Comparison of ENCODE assay signal across 1 cellular context in the genomic region with DNA sequence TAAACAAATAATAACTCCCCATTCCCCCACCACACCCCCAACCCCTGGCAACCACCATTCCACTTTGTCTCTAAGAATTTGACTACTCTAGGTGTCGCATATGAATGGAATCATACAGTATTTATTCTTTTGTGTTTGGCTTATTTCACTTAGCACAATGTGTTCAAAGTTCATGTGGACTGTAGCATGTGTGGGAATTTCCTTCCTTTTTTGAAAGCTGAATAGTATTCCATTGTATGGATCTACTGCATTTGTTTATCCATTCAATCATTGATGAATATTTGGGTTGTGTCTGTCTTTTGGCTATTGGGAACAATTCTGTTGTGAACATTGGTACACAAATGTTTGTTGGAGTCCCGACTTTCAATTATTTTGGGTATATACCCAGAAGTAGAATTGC.
TF ChIP-seq lines count a peak whose summit lies in the region.

No MANE protein-coding gene starts in this region.

TF ChIP-seq in HepG2, 621 proteins besides CTCF, POLR2A, EP300 and RAD21 (continued from another document and continues in another):
- TF ChIP-seq, protein P1, sequence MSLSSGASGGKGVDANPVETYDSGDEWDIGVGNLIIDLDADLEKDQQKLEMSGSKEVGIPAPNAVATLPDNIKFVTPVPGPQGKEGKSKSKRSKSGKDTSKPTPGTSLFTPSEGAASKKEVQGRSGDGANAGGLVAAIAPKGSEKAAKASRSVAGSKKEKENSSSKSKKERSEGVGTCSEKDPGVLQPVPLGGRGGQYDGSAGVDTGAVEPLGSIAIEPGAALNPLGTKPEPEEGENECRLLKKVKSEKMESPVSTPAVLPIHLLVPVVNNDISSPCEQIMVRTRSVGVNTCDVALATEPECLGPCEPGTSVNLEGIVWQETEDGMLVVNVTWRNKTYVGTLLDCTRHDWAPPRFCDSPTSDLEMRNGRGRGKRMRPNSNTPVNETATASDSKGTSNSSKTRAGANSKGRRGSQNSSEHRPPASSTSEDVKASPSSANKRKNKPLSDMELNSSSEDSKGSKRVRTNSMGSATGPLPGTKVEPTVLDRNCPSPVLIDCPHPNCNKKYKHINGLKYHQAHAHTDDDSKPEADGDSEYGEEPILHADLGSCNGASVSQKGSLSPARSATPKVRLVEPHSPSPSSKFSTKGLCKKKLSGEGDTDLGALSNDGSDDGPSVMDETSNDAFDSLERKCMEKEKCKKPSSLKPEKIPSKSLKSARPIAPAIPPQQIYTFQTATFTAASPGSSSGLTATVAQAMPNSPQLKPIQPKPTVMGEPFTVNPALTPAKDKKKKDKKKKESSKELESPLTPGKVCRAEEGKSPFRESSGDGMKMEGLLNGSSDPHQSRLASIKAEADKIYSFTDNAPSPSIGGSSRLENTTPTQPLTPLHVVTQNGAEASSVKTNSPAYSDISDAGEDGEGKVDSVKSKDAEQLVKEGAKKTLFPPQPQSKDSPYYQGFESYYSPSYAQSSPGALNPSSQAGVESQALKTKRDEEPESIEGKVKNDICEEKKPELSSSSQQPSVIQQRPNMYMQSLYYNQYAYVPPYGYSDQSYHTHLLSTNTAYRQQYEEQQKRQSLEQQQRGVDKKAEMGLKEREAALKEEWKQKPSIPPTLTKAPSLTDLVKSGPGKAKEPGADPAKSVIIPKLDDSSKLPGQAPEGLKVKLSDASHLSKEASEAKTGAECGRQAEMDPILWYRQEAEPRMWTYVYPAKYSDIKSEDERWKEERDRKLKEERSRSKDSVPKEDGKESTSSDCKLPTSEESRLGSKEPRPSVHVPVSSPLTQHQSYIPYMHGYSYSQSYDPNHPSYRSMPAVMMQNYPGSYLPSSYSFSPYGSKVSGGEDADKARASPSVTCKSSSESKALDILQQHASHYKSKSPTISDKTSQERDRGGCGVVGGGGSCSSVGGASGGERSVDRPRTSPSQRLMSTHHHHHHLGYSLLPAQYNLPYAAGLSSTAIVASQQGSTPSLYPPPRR (CRISPR knock-in tag; IDR thresholded peaks at IDR 0.05; ENCODE audit: borderline replicate concordance): no peak
- TF ChIP-seq ZNF432 (CRISPR knock-in tag; IDR thresholded peaks at IDR 0.05; ENCODE audit: borderline replicate concordance) (no peak), PLRG1 (conservative IDR thresholded peaks at IDR 0.05) (no peak), POGZ (CRISPR knock-in tag; IDR thresholded peaks at IDR 0.05) (no peak), ZSCAN20 (CRISPR knock-in tag; IDR thresholded peaks at IDR 0.05; ENCODE audit: borderline replicate concordance) (no peak), ZNF205 (CRISPR knock-in tag; IDR thresholded peaks at IDR 0.05) (no peak), SRSF4 (IDR thresholded peaks at IDR 0.05; ENCODE audit: low read depth, low read length, poor library complexity, severe bottlenecking) (no peak), ZNF275 (CRISPR knock-in tag; IDR thresholded peaks at IDR 0.05; ENCODE audit: borderline replicate concordance) (no peak), KMT2A (CRISPR knock-in tag; IDR thresholded peaks at IDR 0.05) (no peak), ZNF740 (CRISPR knock-in tag; IDR thresholded peaks at IDR 0.05) (no peak), BRCA1 (CRISPR knock-in tag; IDR thresholded peaks at IDR 0.05) (no peak), HCFC1 (IDR thresholded peaks at IDR 0.05; ENCODE audit: low read depth, low read length) (no peak), E2F2 (CRISPR knock-in tag; IDR thresholded peaks at IDR 0.05; ENCODE audit: borderline replicate concordance) (no peak), GZF1 (CRISPR knock-in tag; IDR thresholded peaks at IDR 0.05) (no peak), MED13 (CRISPR knock-in tag; IDR thresholded peaks at IDR 0.05) (no peak), NCOA1 (CRISPR knock-in tag; IDR thresholded peaks at IDR 0.05) (no peak), ZNF33B (CRISPR knock-in tag; IDR thresholded peaks at IDR 0.05) (no peak), MEF2D (CRISPR knock-in tag; IDR thresholded peaks at IDR 0.05) (no peak), ZNF660 (CRISPR knock-in tag; IDR thresholded peaks at IDR 0.05; ENCODE audit: borderline replicate concordance, low read depth) (no peak), PAF1 (CRISPR knock-in tag; IDR thresholded peaks at IDR 0.05) (no peak), ZFP36 (IDR thresholded peaks at IDR 0.05; ENCODE audit: borderline replicate concordance, low read depth, low read length, partially characterized antibody) (no peak), EZH2 (conservative IDR thresholded peaks at IDR 0.05; ENCODE audit: low read depth, low read length) (no peak), MTF2 (CRISPR knock-in tag; IDR thresholded peaks at IDR 0.05; ENCODE audit: borderline replicate concordance) (no peak), KDM1A (CRISPR knock-in tag; IDR thresholded peaks at IDR 0.05) (peak; percentile 83; the same call in 1 of the 2 replicates), TSC22D2 (CRISPR knock-in tag; IDR thresholded peaks at IDR 0.05; ENCODE audit: borderline replicate concordance) (no peak), ZFP36L2 (CRISPR knock-in tag; IDR thresholded peaks at IDR 0.05) (no peak), ZNF318 (CRISPR knock-in tag; IDR thresholded peaks at IDR 0.05) (no peak), MTA3 (CRISPR knock-in tag; IDR thresholded peaks at IDR 0.05) (no peak)
- TF ChIP-seq, protein P2, sequence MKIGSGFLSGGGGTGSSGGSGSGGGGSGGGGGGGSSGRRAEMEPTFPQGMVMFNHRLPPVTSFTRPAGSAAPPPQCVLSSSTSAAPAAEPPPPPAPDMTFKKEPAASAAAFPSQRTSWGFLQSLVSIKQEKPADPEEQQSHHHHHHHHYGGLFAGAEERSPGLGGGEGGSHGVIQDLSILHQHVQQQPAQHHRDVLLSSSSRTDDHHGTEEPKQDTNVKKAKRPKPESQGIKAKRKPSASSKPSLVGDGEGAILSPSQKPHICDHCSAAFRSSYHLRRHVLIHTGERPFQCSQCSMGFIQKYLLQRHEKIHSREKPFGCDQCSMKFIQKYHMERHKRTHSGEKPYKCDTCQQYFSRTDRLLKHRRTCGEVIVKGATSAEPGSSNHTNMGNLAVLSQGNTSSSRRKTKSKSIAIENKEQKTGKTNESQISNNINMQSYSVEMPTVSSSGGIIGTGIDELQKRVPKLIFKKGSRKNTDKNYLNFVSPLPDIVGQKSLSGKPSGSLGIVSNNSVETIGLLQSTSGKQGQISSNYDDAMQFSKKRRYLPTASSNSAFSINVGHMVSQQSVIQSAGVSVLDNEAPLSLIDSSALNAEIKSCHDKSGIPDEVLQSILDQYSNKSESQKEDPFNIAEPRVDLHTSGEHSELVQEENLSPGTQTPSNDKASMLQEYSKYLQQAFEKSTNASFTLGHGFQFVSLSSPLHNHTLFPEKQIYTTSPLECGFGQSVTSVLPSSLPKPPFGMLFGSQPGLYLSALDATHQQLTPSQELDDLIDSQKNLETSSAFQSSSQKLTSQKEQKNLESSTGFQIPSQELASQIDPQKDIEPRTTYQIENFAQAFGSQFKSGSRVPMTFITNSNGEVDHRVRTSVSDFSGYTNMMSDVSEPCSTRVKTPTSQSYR (CRISPR knock-in tag; IDR thresholded peaks at IDR 0.05; ENCODE audit: borderline replicate concordance): no peak
- TF ChIP-seq, protein P3, sequence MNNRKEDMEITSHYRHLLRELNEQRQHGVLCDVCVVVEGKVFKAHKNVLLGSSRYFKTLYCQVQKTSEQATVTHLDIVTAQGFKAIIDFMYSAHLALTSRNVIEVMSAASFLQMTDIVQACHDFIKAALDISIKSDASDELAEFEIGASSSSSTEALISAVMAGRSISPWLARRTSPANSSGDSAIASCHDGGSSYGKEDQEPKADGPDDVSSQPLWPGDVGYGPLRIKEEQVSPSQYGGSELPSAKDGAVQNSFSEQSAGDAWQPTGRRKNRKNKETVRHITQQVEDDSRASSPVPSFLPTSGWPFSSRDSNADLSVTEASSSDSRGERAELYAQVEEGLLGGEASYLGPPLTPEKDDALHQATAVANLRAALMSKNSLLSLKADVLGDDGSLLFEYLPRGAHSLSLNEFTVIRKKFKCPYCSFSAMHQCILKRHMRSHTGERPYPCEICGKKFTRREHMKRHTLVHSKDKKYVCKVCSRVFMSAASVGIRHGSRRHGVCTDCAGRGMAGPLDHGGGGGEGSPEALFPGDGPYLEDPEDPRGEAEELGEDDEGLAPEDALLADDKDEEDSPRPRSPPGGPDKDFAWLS (CRISPR knock-in tag; IDR thresholded peaks at IDR 0.05; ENCODE audit: borderline replicate concordance): no peak
- TF ChIP-seq, protein P4, sequence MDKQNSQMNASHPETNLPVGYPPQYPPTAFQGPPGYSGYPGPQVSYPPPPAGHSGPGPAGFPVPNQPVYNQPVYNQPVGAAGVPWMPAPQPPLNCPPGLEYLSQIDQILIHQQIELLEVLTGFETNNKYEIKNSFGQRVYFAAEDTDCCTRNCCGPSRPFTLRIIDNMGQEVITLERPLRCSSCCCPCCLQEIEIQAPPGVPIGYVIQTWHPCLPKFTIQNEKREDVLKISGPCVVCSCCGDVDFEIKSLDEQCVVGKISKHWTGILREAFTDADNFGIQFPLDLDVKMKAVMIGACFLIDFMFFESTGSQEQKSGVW (CRISPR knock-in tag; IDR thresholded peaks at IDR 0.05; ENCODE audit: borderline replicate concordance): no peak
- TF ChIP-seq, protein P5, sequence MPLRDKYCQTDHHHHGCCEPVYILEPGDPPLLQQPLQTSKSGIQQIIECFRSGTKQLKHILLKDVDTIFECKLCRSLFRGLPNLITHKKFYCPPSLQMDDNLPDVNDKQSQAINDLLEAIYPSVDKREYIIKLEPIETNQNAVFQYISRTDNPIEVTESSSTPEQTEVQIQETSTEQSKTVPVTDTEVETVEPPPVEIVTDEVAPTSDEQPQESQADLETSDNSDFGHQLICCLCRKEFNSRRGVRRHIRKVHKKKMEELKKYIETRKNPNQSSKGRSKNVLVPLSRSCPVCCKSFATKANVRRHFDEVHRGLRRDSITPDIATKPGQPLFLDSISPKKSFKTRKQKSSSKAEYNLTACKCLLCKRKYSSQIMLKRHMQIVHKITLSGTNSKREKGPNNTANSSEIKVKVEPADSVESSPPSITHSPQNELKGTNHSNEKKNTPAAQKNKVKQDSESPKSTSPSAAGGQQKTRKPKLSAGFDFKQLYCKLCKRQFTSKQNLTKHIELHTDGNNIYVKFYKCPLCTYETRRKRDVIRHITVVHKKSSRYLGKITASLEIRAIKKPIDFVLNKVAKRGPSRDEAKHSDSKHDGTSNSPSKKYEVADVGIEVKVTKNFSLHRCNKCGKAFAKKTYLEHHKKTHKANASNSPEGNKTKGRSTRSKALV (CRISPR knock-in tag; IDR thresholded peaks at IDR 0.05): no peak
